ENCODE assay signal across 8 cellular contexts in genomic region chr22:50343541-50343935, GRCh38. TPM values are rescaled to one million over a fixed set of nuclear protein-coding genes. Genes with fewer than 3 reads are reported as not detected.
DNase-seq lines count a peak whose midpoint lies in the region; ATAC-seq, FAIRE-seq and TF ChIP-seq lines count a peak whose summit lies in the region.

No MANE protein-coding gene starts in this region.

- H3K4me2 ChIP-seq in GM23248 (ENCODE audit: unreplicated experiment): peak overlapping the region; percentile 62

- H2AFZ ChIP-seq in GM23248: peak overlapping the region; percentile 72

- peak overlapping the region; percentile 82 for H3K4me3 ChIP-seq in GM23248
- peak overlapping the region; percentile 77 for H3K4me3 ChIP-seq in WI38 (ENCODE audit: low read depth, low read length)
- peak overlapping the region; percentile 94 to 95 for H3K4me3 ChIP-seq in right atrium auricular region
- peak overlapping the region; percentile 81 to 94 for H3K4me3 ChIP-seq in small intestine (ENCODE audit: low read depth in 1 of 2, low read length in 2 of 2)

- H3F3A ChIP-seq in GM23248 (ENCODE audit: insufficient read depth): peaks cover 6% of the 10 kb centered on the region; the same call in 1 of the 2 replicates

- 0 to 2% methylated on average over 3 to 4 of the region's 9 CpGs for WGBS in GM23248 (ENCODE audit: low coverage in 1 of 2, low lambda C conversion rate in 2 of 2, missing lambda C conversion rate in 2 of 2), 2 experiments
- 1 to 3% (median 2%) methylated on average over 8 to 9 of the region's 9 CpGs for WGBS in small intestine, 3 donors

- H3K27me3 ChIP-seq in GM23248 (replicated peaks; ENCODE audit: insufficient read depth) (no peaks in the 10 kb centered on the region), right atrium auricular region (no peaks in the 10 kb centered on the region), small intestine (ENCODE audit: control insufficient read depth in 2 of 2, insufficient read depth in 2 of 2, low read length in 2 of 2) (no peaks in the 10 kb centered on the region)

- TF ChIP-seq CTCF in WI38 (IDR thresholded peaks at IDR 0.05; ENCODE audit: low read depth, low read length): no peak
- no peak for TF ChIP-seq CTCF in right atrium auricular region (IDR thresholded peaks at IDR 0.05)
- no peak for TF ChIP-seq CTCF in GM13977 (IDR thresholded peaks at IDR 0.05; ENCODE audit: extremely low read depth, insufficient read depth, missing control alignments)

- H3K79me2 ChIP-seq in GM23248 (ENCODE audit: insufficient read depth): peaks cover 30% of the 10 kb centered on the region

- H3K9me3 ChIP-seq in GM23248 (ENCODE audit: low read depth) (no peaks in the 10 kb centered on the region), right atrium auricular region (no peaks in the 10 kb centered on the region), small intestine (ENCODE audit: control insufficient read depth, low read depth) (no peaks in the 10 kb centered on the region)

- peak overlapping the region; percentile 89 for H3K9ac ChIP-seq in GM23248

- H3K4me1 ChIP-seq in GM23248 (ENCODE audit: insufficient read depth): no peaks in the 10 kb centered on the region
- H3K4me1 ChIP-seq in right atrium auricular region: peaks cover 0 to 28% of the 10 kb centered on the region in 2 donors
- H3K4me1 ChIP-seq in small intestine (ENCODE audit: control insufficient read depth in 2 of 2, insufficient read depth in 1 of 2, low read depth in 1 of 2, low read length in 1 of 2): no peaks in the 10 kb centered on the region

- no peak for ATAC-seq in GM21381 (IDR thresholded peaks at IDR 0.05; ENCODE audit: unreplicated experiment)

- H4K20me1 ChIP-seq in GM23248 (ENCODE audit: insufficient read depth): no peaks in the 10 kb centered on the region; the same call in 1 of the 2 replicates

- in situ Hi-C loops in GM23248 (cut with MboI) (no loop called here), GM13977 (cut with MboI; ENCODE audit: low pct_unique_long_range_greater_than_20kb, low sequenced_read_pairs, unreplicated experiment) (no loop called here)

- no peaks in the 10 kb centered on the region for H3K36me3 ChIP-seq in GM23248 (ENCODE audit: low read depth)
- no peaks in the 10 kb centered on the region for H3K36me3 ChIP-seq in right atrium auricular region
- peaks cover 0 to 1% of the 10 kb centered on the region in 2 donors for H3K36me3 ChIP-seq in small intestine (ENCODE audit: control insufficient read depth in 2 of 2, insufficient read depth in 2 of 2, low read length in 2 of 2)

- no peak overlapping the region for H3K27ac ChIP-seq in GM23248
- peak overlapping the region; percentile 78 to 84 for H3K27ac ChIP-seq in right atrium auricular region
- H3K27ac ChIP-seq in small intestine (ENCODE audit: low read depth in 1 of 2, low read length in 1 of 2): peak overlapping the region; percentile 47 to 79

- no peak for FAIRE-seq in small intestine (lab: Jason Lieb, UNC)
- FAIRE-seq in RCC 7860 (lab: Jason Lieb, UNC): no peak

- H3K9me2 ChIP-seq in GM23248 (ENCODE audit: insufficient read depth): no peaks in the 10 kb centered on the region

- DNase-seq in GM23248 (no peak), right atrium auricular region (ENCODE audit: low spot score) (no peak), small intestine (no peak), GM13977 (ENCODE audit: low spot score) (no peak), RCC 7860 (ENCODE audit: low spot score) (no peak), NCI-H1694 treated with DMSO at 0.1 percent for 48 hours (lab: John Stamatoyannopoulos, UW) (no peak)

RNA-seq across cellular contexts. Expression of gene PPP6R2, which starts 0.4 kb away (rescaled TPM):
- 50.0 and 58.4 TPM in 2 replicates for total RNA-seq in GM23248 (2014; rRNA removed; shearing (Covaris generic))
- polyA plus RNA-seq in GM23248 (2016; fragmentation: Nextera tagmentation; extraction: Ambion mirVana) (22.2 and 22.3 TPM in 2 replicates), small intestine (10 to 100 TPM; 28.6 to 41.2 (median 38.2) TPM)
- 10 to 100 TPM; 45.2 to 54.8 TPM for total RNA-seq in right atrium auricular region

RNA-seq across cellular contexts. Expression of gene DENND6B, which starts 16.7 kb away (rescaled TPM):
- 3.3 and 5.7 TPM in 2 replicates for total RNA-seq in GM23248 (2014; rRNA removed; shearing (Covaris generic))
- polyA plus RNA-seq in GM23248 (2016; fragmentation: Nextera tagmentation; extraction: Ambion mirVana) (6.1 and 6.6 TPM in 2 replicates), small intestine (1 to 10 TPM; 1.9 to 2.7 (median 2.2) TPM)
- 1 to 10 TPM in 1 of 2 donors, under 1 TPM in 1; 0.85 to 1.0 TPM for total RNA-seq in right atrium auricular region

RNA-seq across cellular contexts. Expression of gene PLXNB2, which starts 36.1 kb away (rescaled TPM):
- 136 and 147 TPM in 2 replicates for total RNA-seq in GM23248 (2014; rRNA removed; shearing (Covaris generic))
- polyA plus RNA-seq in GM23248 (2016; fragmentation: Nextera tagmentation; extraction: Ambion mirVana) (123 and 136 TPM in 2 replicates), small intestine (100 to 1,000 TPM in 2 of 3 donors, 10 to 100 TPM in 1; 80.2 to 179 (median 110) TPM)
- 10 to 100 TPM; 60.3 to 92.8 TPM for total RNA-seq in right atrium auricular region
